Comparison of ENCODE assay signal across 22 cellular contexts in the genomic region with DNA sequence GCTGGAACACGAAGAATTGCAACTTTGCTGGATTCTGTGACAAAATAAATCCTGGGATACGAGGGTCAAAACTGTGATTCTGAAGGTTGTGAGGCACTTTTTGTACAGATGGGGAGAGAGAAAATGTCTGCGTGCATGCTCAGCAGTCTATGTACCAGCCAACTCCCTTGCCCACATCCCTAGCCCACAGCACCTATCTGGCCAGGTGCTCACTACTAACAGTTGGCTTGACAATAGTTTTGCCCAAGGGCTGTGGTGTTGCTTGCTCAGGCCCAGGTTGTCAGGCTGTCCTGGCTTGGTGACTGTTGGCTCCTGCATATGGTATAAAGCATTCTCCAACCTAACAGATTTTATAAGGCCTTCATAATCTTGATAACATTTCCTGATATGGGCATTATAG.
DNase-seq lines count a peak whose midpoint lies in the region; ATAC-seq, FAIRE-seq and TF ChIP-seq lines count a peak whose summit lies in the region.
"Had no signal": no experiment of that assay in that cellular context is flagged by ENCODE, and none has a peak within 500 bp of the region (broad histone marks: within the 10 kb centered on the region; RNA-seq: fewer than 3 reads in every experiment).

No MANE protein-coding gene starts in this region.

- peak; percentile 82 for FAIRE-seq in bronchial epithelial cell (lab: Jason Lieb, UNC)
- FAIRE-seq: A204.1, D721Med, G401.6, GM12892, GM18507 had no signal

- H3F3A ChIP-seq in Loucy (ENCODE audit: low read depth): no peaks in the 10 kb centered on the region

- peak; percentile 61 for DNase-seq in RPMI8226
- no peak for DNase-seq in bronchial epithelial cell (ENCODE audit: low read depth)
- DNase-seq in kidney tubule cell (ENCODE audit: low spot score): no peak
- DNase-seq in stimulated activated naive B cell treated with anti-CD40 and anti-IgM and Interleukin-4, amounts not matched to agents 10 μg/mL and 1 μg/mL and 100 μg/mL, for 72 hours: no peak
- DNase-seq in activated CD4-positive, alpha-beta memory T cell treated with anti-CD3 and anti-CD28 coated beads, Interleukin-2, amount 10 ng/mL, durations not matched to agents 7 days and 5 days: no peak
- DNase-seq in ACHN: no peak
- DNase-seq: 8988T; AML-193; Caco-2; Calu3; CD4-positive, alpha-beta T cell; CD8-positive, alpha-beta T cell; DMS79 treated with DMSO at 0.1 percent for 48 hours; GF-D8 had no signal

- H3K9me3 Mint-ChIP-seq in stimulated activated naive B cell treated with anti-CD40 and anti-IgM and Interleukin-4, amounts not matched to agents 10 μg/mL and 1 μg/mL and 100 μg/mL, for 72 hours: peaks cover 5 to 7% of the 10 kb centered on the region in 2 donors
- no peaks in the 10 kb centered on the region for H3K9me3 Mint-ChIP-seq in activated CD4-positive, alpha-beta memory T cell treated with anti-CD3 and anti-CD28 coated beads, Interleukin-2, amount 10 ng/mL, durations not matched to agents 7 days and 5 days
- H3K9me3 Mint-ChIP-seq: CD8-positive, alpha-beta T cell had no signal

- H3K27me3 ChIP-seq in Loucy (ENCODE audit: insufficient read depth, low read length, poor library complexity, severe bottlenecking): no peaks in the 10 kb centered on the region
- no peaks in the 10 kb centered on the region for H3K27me3 ChIP-seq in bronchial epithelial cell (ENCODE audit: control insufficient read depth, insufficient read depth, low read length)
- H3K27me3 ChIP-seq: BLaER1 treated with 17β-estradiol and CSF1 and Interleukin-3, amounts not matched to agents 10 nM and 100 nM had no signal

- peaks cover 10% of the 10 kb centered on the region for H3K4me1 ChIP-seq in Loucy (ENCODE audit: insufficient read depth, low read length, poor library complexity, severe bottlenecking)
- H3K4me1 ChIP-seq: BLaER1 treated with 17β-estradiol and CSF1 and Interleukin-3, amounts not matched to agents 10 nM and 100 nM; Caco-2 had no signal

- POLR2A ChIA-PET in activated CD4-positive, alpha-beta memory T cell treated with anti-CD3 and anti-CD28 coated beads, Interleukin-2, amount 10 ng/mL, durations not matched to agents 7 days and 5 days (lab: Charles Lee): no interaction called here

- CTCF ChIA-PET in activated CD4-positive, alpha-beta memory T cell treated with anti-CD3 and anti-CD28 coated beads, Interleukin-2, amount 10 ng/mL, durations not matched to agents 7 days and 5 days (lab: Charles Lee): no interaction called here

- TF ChIP-seq CTCF in Loucy (conservative IDR thresholded peaks at IDR 0.05; ENCODE audit: low read length) (no peak), bronchial epithelial cell (IDR thresholded peaks at IDR 0.05; ENCODE audit: insufficient read depth, low read length, severe bottlenecking) (no peak)

- no peaks in the 10 kb centered on the region for H4K20me1 ChIP-seq in Loucy (ENCODE audit: insufficient read depth, low read length, poor library complexity, severe bottlenecking)
- H4K20me1 ChIP-seq: BLaER1 treated with 17β-estradiol and CSF1 and Interleukin-3, amounts not matched to agents 10 nM and 100 nM had no signal

- in situ Hi-C loops in ACHN (cut with HindIII; ENCODE audit: low pct_ligation_motif_present, low pct_unique_long_range_greater_than_20kb, low sequenced_read_pairs): no loop called here

- H3K9ac ChIP-seq in Loucy (ENCODE audit: low read depth, low read length, poor library complexity, severe bottlenecking): no peak overlapping the region
- H3K9ac ChIP-seq: BLaER1 treated with 17β-estradiol and CSF1 and Interleukin-3, amounts not matched to agents 10 nM and 100 nM had no signal

- H3K4me2 ChIP-seq in Loucy (ENCODE audit: low read depth, low read length, poor library complexity, severe bottlenecking): no peak overlapping the region
- H3K4me2 ChIP-seq: BLaER1 treated with 17β-estradiol and CSF1 and Interleukin-3, amounts not matched to agents 10 nM and 100 nM had no signal

- no peaks in the 10 kb centered on the region for H3K4me1 Mint-ChIP-seq in stimulated activated naive B cell treated with anti-CD40 and anti-IgM and Interleukin-4, amounts not matched to agents 10 μg/mL and 1 μg/mL and 100 μg/mL, for 72 hours
- H3K4me1 Mint-ChIP-seq in activated CD4-positive, alpha-beta memory T cell treated with anti-CD3 and anti-CD28 coated beads, Interleukin-2, amount 10 ng/mL, durations not matched to agents 7 days and 5 days: no peaks in the 10 kb centered on the region
- H3K4me1 Mint-ChIP-seq: B cell had no signal

- no peaks in the 10 kb centered on the region for H3K9me3 ChIP-seq in Loucy (ENCODE audit: insufficient read depth, low read depth, low read length)
- H3K9me3 ChIP-seq: Caco-2 had no signal

- H3K36me3 ChIP-seq in Loucy (ENCODE audit: insufficient read depth, low read length) (no peaks in the 10 kb centered on the region), bronchial epithelial cell (ENCODE audit: control insufficient read depth, insufficient read depth, low read length) (no peaks in the 10 kb centered on the region)
- H3K36me3 ChIP-seq: BLaER1 treated with 17β-estradiol and CSF1 and Interleukin-3, amounts not matched to agents 10 nM and 100 nM had no signal

- no peaks in the 10 kb centered on the region for H3K27me3 Mint-ChIP-seq in stimulated activated naive B cell treated with anti-CD40 and anti-IgM and Interleukin-4, amounts not matched to agents 10 μg/mL and 1 μg/mL and 100 μg/mL, for 72 hours
- no peaks in the 10 kb centered on the region for H3K27me3 Mint-ChIP-seq in activated CD4-positive, alpha-beta memory T cell treated with anti-CD3 and anti-CD28 coated beads, Interleukin-2, amount 10 ng/mL, durations not matched to agents 7 days and 5 days
- H3K27me3 Mint-ChIP-seq: B cell; CD4-positive, alpha-beta T cell had no signal

- no peak overlapping the region for H3K4me3 Mint-ChIP-seq in stimulated activated naive B cell treated with anti-CD40 and anti-IgM and Interleukin-4, amounts not matched to agents 10 μg/mL and 1 μg/mL and 100 μg/mL, for 72 hours
- H3K4me3 Mint-ChIP-seq in activated CD4-positive, alpha-beta memory T cell treated with anti-CD3 and anti-CD28 coated beads, Interleukin-2, amount 10 ng/mL, durations not matched to agents 7 days and 5 days: no peak overlapping the region
- H3K4me3 Mint-ChIP-seq: B cell; CD4-positive, alpha-beta T cell; CD8-positive, alpha-beta T cell had no signal

- H3K27ac Mint-ChIP-seq in stimulated activated naive B cell treated with anti-CD40 and anti-IgM and Interleukin-4, amounts not matched to agents 10 μg/mL and 1 μg/mL and 100 μg/mL, for 72 hours: no peak overlapping the region
- H3K27ac Mint-ChIP-seq in activated CD4-positive, alpha-beta memory T cell treated with anti-CD3 and anti-CD28 coated beads, Interleukin-2, amount 10 ng/mL, durations not matched to agents 7 days and 5 days: no peak overlapping the region
- H3K27ac Mint-ChIP-seq: B cell; CD4-positive, alpha-beta T cell; CD8-positive, alpha-beta T cell had no signal

- no peaks in the 10 kb centered on the region for H3K9me2 ChIP-seq in Loucy (replicated peaks; ENCODE audit: low read depth, low read length)

- ATAC-seq in stimulated activated naive B cell treated with anti-CD40 and anti-IgM and Interleukin-4, amounts not matched to agents 10 μg/mL and 1 μg/mL and 100 μg/mL, for 72 hours (replicated peaks): no peak
- ATAC-seq: CD8-positive, alpha-beta T cell had no signal

- H2AFZ ChIP-seq in Loucy (ENCODE audit: low read length): peak overlapping the region; percentile 52

- H3K4me3 ChIP-seq in Loucy (ENCODE audit: low read length, poor library complexity, severe bottlenecking) (no peak overlapping the region), bronchial epithelial cell (ENCODE audit: low read depth, low read length) (no peak overlapping the region)
- H3K4me3 ChIP-seq: BLaER1 treated with 17β-estradiol and CSF1 and Interleukin-3, amounts not matched to agents 10 nM and 100 nM had no signal

- no peaks in the 10 kb centered on the region for H3K36me3 Mint-ChIP-seq in stimulated activated naive B cell treated with anti-CD40 and anti-IgM and Interleukin-4, amounts not matched to agents 10 μg/mL and 1 μg/mL and 100 μg/mL, for 72 hours
- no peaks in the 10 kb centered on the region for H3K36me3 Mint-ChIP-seq in activated CD4-positive, alpha-beta memory T cell treated with anti-CD3 and anti-CD28 coated beads, Interleukin-2, amount 10 ng/mL, durations not matched to agents 7 days and 5 days (ENCODE audit: low read depth)
- H3K36me3 Mint-ChIP-seq: CD8-positive, alpha-beta T cell had no signal

- H3K79me2 ChIP-seq in Loucy (ENCODE audit: insufficient read depth, low read length): no peaks in the 10 kb centered on the region
